25 cellular contexts compared by ENCODE assay signal in the genomic region with DNA sequence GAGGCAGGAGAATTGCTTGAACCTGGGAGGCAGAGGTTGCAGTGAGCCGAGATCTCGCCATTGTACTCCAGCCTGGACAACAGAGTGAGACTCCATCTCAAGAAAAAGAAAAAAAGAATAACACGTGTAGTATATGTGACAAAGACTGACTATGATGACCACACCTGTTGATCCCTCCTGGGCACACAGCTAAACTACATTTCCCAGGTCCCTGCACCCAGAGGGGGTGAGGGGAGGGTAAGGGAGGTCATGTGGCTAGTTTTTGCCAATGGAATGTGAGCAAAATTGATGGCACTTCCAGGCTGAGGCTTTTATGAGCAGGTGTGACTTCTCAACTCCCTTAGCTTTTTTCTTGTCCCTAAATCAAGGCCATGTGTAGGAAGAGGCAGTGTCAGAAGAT. TPM values are rescaled to one million over a fixed set of nuclear protein-coding genes. Genes with fewer than 3 reads are reported as not detected.
DNase-seq lines count a peak whose midpoint lies in the region; ATAC-seq and TF ChIP-seq lines count a peak whose summit lies in the region.
"Had no signal": no experiment of that assay in that cellular context is flagged by ENCODE, and none has a peak within 500 bp of the region (broad histone marks: within the 10 kb centered on the region; RNA-seq: fewer than 3 reads in every experiment).

No MANE protein-coding gene starts in this region.

- H3K27me3 Mint-ChIP-seq in activated CD4-positive, alpha-beta memory T cell treated with anti-CD3 and anti-CD28 coated beads for 36 hours: no peaks in the 10 kb centered on the region
- H3K27me3 Mint-ChIP-seq in activated CD4-positive, alpha-beta memory T cell treated with anti-CD3 and anti-CD28 coated beads, Interleukin-2, amount 10 ng/mL, durations not matched to agents 7 days and 5 days: no peaks in the 10 kb centered on the region
- peaks cover 4% of the 10 kb centered on the region for H3K27me3 Mint-ChIP-seq in GM23338 (ENCODE audit: insufficient read depth, low read depth, poor library complexity)
- H3K27me3 Mint-ChIP-seq in WTC11 (ENCODE audit: low read depth): peaks cover 4% of the 10 kb centered on the region; the same call in 1 of the 2 replicates
- H3K27me3 Mint-ChIP-seq: CD4-positive, alpha-beta memory T cell had no signal

- H3K4me3 ChIP-seq in GM23338: no peak overlapping the region
- H3K4me3 ChIP-seq: BLaER1 treated with 17β-estradiol and CSF1 and Interleukin-3, amounts not matched to agents 10 nM and 100 nM; HAP-1; Peyer's patch had no signal

- H3K36me3 Mint-ChIP-seq in activated CD4-positive, alpha-beta memory T cell treated with anti-CD3 and anti-CD28 coated beads for 36 hours: peaks cover 47% of the 10 kb centered on the region
- peaks cover 52% of the 10 kb centered on the region for H3K36me3 Mint-ChIP-seq in activated CD4-positive, alpha-beta memory T cell treated with anti-CD3 and anti-CD28 coated beads, Interleukin-2, amount 10 ng/mL, durations not matched to agents 7 days and 5 days (ENCODE audit: low read depth)
- H3K36me3 Mint-ChIP-seq in GM23338 (ENCODE audit: low read depth) (no peaks in the 10 kb centered on the region), WTC11 (no peaks in the 10 kb centered on the region)

- DNase-seq in activated CD4-positive, alpha-beta memory T cell treated with anti-CD3 and anti-CD28 coated beads for 36 hours: peak; percentile 5
- DNase-seq in activated CD4-positive, alpha-beta memory T cell treated with anti-CD3 and anti-CD28 coated beads, Interleukin-2, amount 10 ng/mL, durations not matched to agents 7 days and 5 days: no peak
- peak; percentile 20 for DNase-seq in GM23338 (ENCODE audit: low spot score)
- no peak for DNase-seq in WTC11 (ENCODE audit: low spot score)
- no peak for DNase-seq in left colon
- no peak for DNase-seq in cerebellum (ENCODE audit: low spot score)
- DNase-seq in GOT3 (lab: John Stamatoyannopoulos, UW): no peak
- DNase-seq: 8988T; CD4-positive, alpha-beta memory T cell; DMS79; NCI-H1105; NCI-H146; NCI-H2029; NCI-H2171; NCI-H345; NCI-H524; NCI-H82; Right ventricle myocardium superior had no signal

- no peaks in the 10 kb centered on the region for H3K9me3 Mint-ChIP-seq in activated CD4-positive, alpha-beta memory T cell treated with anti-CD3 and anti-CD28 coated beads for 36 hours
- H3K9me3 Mint-ChIP-seq in activated CD4-positive, alpha-beta memory T cell treated with anti-CD3 and anti-CD28 coated beads, Interleukin-2, amount 10 ng/mL, durations not matched to agents 7 days and 5 days: no peaks in the 10 kb centered on the region
- no peaks in the 10 kb centered on the region for H3K9me3 Mint-ChIP-seq in GM23338
- no peaks in the 10 kb centered on the region for H3K9me3 Mint-ChIP-seq in WTC11
- H3K9me3 Mint-ChIP-seq: CD4-positive, alpha-beta memory T cell had no signal

- no peak for TF ChIP-seq CTCF in GM23338 (conservative IDR thresholded peaks at IDR 0.05; ENCODE audit: low read depth in 2 of 2)
- TF ChIP-seq CTCF in WTC11 (IDR thresholded peaks at IDR 0.05): no peak

- no peaks in the 10 kb centered on the region for H3K36me3 ChIP-seq in GM23338 (ENCODE audit: insufficient read depth)
- H3K36me3 ChIP-seq: HAP-1, Peyer's patch had no signal

- H3K4me1 Mint-ChIP-seq in activated CD4-positive, alpha-beta memory T cell treated with anti-CD3 and anti-CD28 coated beads for 36 hours (ENCODE audit: low read depth): no peaks in the 10 kb centered on the region
- no peaks in the 10 kb centered on the region for H3K4me1 Mint-ChIP-seq in activated CD4-positive, alpha-beta memory T cell treated with anti-CD3 and anti-CD28 coated beads, Interleukin-2, amount 10 ng/mL, durations not matched to agents 7 days and 5 days
- H3K4me1 Mint-ChIP-seq in GM23338 (peaks cover 6% of the 10 kb centered on the region), WTC11 (peaks cover 10% of the 10 kb centered on the region)

- H3K79me2 ChIP-seq in GM23338 (replicated peaks; ENCODE audit: insufficient read depth): no peaks in the 10 kb centered on the region

- no peaks in the 10 kb centered on the region for H3K27me3 ChIP-seq in GM23338 (ENCODE audit: insufficient read depth)
- H3K27me3 ChIP-seq: BLaER1 treated with 17β-estradiol and CSF1 and Interleukin-3, amounts not matched to agents 10 nM and 100 nM; Peyer's patch had no signal

- no peak overlapping the region for H3K4me3 Mint-ChIP-seq in activated CD4-positive, alpha-beta memory T cell treated with anti-CD3 and anti-CD28 coated beads for 36 hours
- no peak overlapping the region for H3K4me3 Mint-ChIP-seq in activated CD4-positive, alpha-beta memory T cell treated with anti-CD3 and anti-CD28 coated beads, Interleukin-2, amount 10 ng/mL, durations not matched to agents 7 days and 5 days
- no peak overlapping the region for H3K4me3 Mint-ChIP-seq in GM23338
- no peak overlapping the region for H3K4me3 Mint-ChIP-seq in WTC11
- H3K4me3 Mint-ChIP-seq: CD4-positive, alpha-beta memory T cell had no signal

- no peaks in the 10 kb centered on the region for H3F3A ChIP-seq in GM23338 (replicated peaks; ENCODE audit: low read depth)

- H3K27ac ChIP-seq in GM23338 (ENCODE audit: low read depth): no peak overlapping the region
- H3K27ac ChIP-seq: BLaER1 treated with 17β-estradiol and CSF1 and Interleukin-3, amounts not matched to agents 10 nM and 100 nM; HL-60; KMS-11; Peyer's patch had no signal

- H3K4me2 ChIP-seq in GM23338: no peak overlapping the region
- H3K4me2 ChIP-seq: BLaER1 treated with 17β-estradiol and CSF1 and Interleukin-3, amounts not matched to agents 10 nM and 100 nM; KMS-11 had no signal

- ATAC-seq in GM23338 (peak; percentile 68), WTC11 (peak; percentile 78), left colon (peak; percentile 79), GM19395 (IDR thresholded peaks at IDR 0.05; ENCODE audit: unreplicated experiment) (no peak)

- no peak overlapping the region for H2AFZ ChIP-seq in GM23338

- intact Hi-C loops in activated CD4-positive, alpha-beta memory T cell treated with anti-CD3 and anti-CD28 coated beads for 36 hours (cut with micrococcal nuclease): no loop called here
- intact Hi-C loops in left colon (cut with DNase I, micrococcal nuclease): no loop called here

- H3K27ac Mint-ChIP-seq in activated CD4-positive, alpha-beta memory T cell treated with anti-CD3 and anti-CD28 coated beads for 36 hours: no peak overlapping the region
- no peak overlapping the region for H3K27ac Mint-ChIP-seq in activated CD4-positive, alpha-beta memory T cell treated with anti-CD3 and anti-CD28 coated beads, Interleukin-2, amount 10 ng/mL, durations not matched to agents 7 days and 5 days
- H3K27ac Mint-ChIP-seq in GM23338: no peak overlapping the region
- H3K27ac Mint-ChIP-seq in WTC11: no peak overlapping the region

- 0 out of 2 replicates have a peak, but pooled peaks cover 2% of the 10 kb centered on the region for H3K4me1 ChIP-seq in GM23338 (ENCODE audit: insufficient read depth)
- H3K4me1 ChIP-seq: HAP-1, Peyer's patch had no signal

- H4K20me1 ChIP-seq in GM23338 (replicated peaks; ENCODE audit: insufficient read depth): no peaks in the 10 kb centered on the region

- CTCF ChIA-PET in activated CD4-positive, alpha-beta memory T cell treated with anti-CD3 and anti-CD28 coated beads for 36 hours (lab: Charles Lee): interaction anchor here (1.0 kb wide), 1 partner anchor 270 kb away, joined by 4 read pairs; no protein-coding TSS in a partner anchor
- CTCF ChIA-PET in activated CD4-positive, alpha-beta memory T cell treated with anti-CD3 and anti-CD28 coated beads, Interleukin-2, amount 10 ng/mL, durations not matched to agents 7 days and 5 days (lab: Charles Lee): interaction anchor here (1.2 kb wide), 1 partner anchor 267 kb away, joined by 3 read pairs; no protein-coding TSS in a partner anchor
- CTCF ChIA-PET in WTC11 (lab: Charles Lee): interaction anchor here (2.3 kb wide), 1 partner anchor 18 kb away, joined by 14 read pairs; no protein-coding TSS in a partner anchor

- no peaks in the 10 kb centered on the region; the same call in 1 of the 2 replicates for H3K9me2 ChIP-seq in GM23338 (ENCODE audit: insufficient read depth)

- POLR2A ChIA-PET in activated CD4-positive, alpha-beta memory T cell treated with anti-CD3 and anti-CD28 coated beads for 36 hours (lab: Charles Lee): no interaction called here
- POLR2A ChIA-PET in activated CD4-positive, alpha-beta memory T cell treated with anti-CD3 and anti-CD28 coated beads, Interleukin-2, amount 10 ng/mL, durations not matched to agents 7 days and 5 days (lab: Charles Lee): no interaction called here
- POLR2A ChIA-PET in WTC11 (lab: Charles Lee): no interaction called here

TF ChIP-seq in WTC11, 78 proteins besides CTCF, POLR2A, EP300 and RAD21 (continues in another document):
- TF ChIP-seq, protein P1, sequence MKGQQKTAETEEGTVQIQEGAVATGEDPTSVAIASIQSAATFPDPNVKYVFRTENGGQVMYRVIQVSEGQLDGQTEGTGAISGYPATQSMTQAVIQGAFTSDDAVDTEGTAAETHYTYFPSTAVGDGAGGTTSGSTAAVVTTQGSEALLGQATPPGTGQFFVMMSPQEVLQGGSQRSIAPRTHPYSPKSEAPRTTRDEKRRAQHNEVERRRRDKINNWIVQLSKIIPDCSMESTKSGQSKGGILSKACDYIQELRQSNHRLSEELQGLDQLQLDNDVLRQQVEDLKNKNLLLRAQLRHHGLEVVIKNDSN (CRISPR knock-in tag; IDR thresholded peaks at IDR 0.05): peak; percentile 80
- TF ChIP-seq ZNF232 (CRISPR knock-in tag; IDR thresholded peaks at IDR 0.05): no peak

RNA-seq across cellular contexts. Expression of a gene that starts 58.2 kb away (rescaled TPM):
- total RNA-seq in activated CD4-positive, alpha-beta memory T cell treated with anti-CD3 and anti-CD28 coated beads for 36 hours: 10 to 100 TPM; 63.5 to 65.2 TPM
- 10 to 100 TPM; 47.1 to 48.6 TPM for total RNA-seq in activated CD4-positive, alpha-beta memory T cell treated with anti-CD3 and anti-CD28 coated beads, Interleukin-2, amount 10 ng/mL, durations not matched to agents 7 days and 5 days
- 0.12 TPM in 1 of 2 replicates, not detected in the other for total RNA-seq in GM23338 (2014; rRNA removed; shearing (Covaris generic))
- 0.05 TPM in 1 of 2 replicates, not detected in the other for polyA plus RNA-seq in GM23338 (2016; fragmentation: Nextera tagmentation; extraction: Ambion mirVana)
- total RNA-seq in WTC11 (2021) (0.11 to 0.23 TPM (median 0.18 TPM) in 3 replicates), left colon (1 to 10 TPM; 1.9 to 3.6 TPM), cerebellum (1.3 TPM)
- total RNA-seq: HT-29 had no signal

Comparison
In these comparisons a context has a peak if more than half of its experiments do, and no peak if none do; other contexts are left out.
1. DNase-seq: peak in activated CD4-positive, alpha-beta memory T cell treated with anti-CD3 and anti-CD28 coated beads for 36 hours (single experiment) and GM23338 (single experiment); none in activated CD4-positive, alpha-beta memory T cell treated with anti-CD3 and anti-CD28 coated beads, Interleukin-2, amount 10 ng/mL, durations not matched to agents 7 days and 5 days (single experiment), WTC11 (single experiment), left colon (0 of 2), cerebellum (single experiment) and GOT3 (single experiment).
2. RNA of a gene that starts 58.2 kb away (total RNA-seq): 63.5 to 65.2 TPM in activated CD4-positive, alpha-beta memory T cell treated with anti-CD3 and anti-CD28 coated beads for 36 hours and 47.1 to 48.6 TPM in activated CD4-positive, alpha-beta memory T cell treated with anti-CD3 and anti-CD28 coated beads, Interleukin-2, amount 10 ng/mL, durations not matched to agents 7 days and 5 days; 1.9 to 3.6 TPM in left colon, 1.3 TPM in cerebellum (single experiment), 0.11 to 0.23 TPM in WTC11 and 0.12 TPM in GM23338; every median in the first group is over 10 times any median in the second.